Comparison of ENCODE assay signal across 8 cellular contexts in the genomic region with DNA sequence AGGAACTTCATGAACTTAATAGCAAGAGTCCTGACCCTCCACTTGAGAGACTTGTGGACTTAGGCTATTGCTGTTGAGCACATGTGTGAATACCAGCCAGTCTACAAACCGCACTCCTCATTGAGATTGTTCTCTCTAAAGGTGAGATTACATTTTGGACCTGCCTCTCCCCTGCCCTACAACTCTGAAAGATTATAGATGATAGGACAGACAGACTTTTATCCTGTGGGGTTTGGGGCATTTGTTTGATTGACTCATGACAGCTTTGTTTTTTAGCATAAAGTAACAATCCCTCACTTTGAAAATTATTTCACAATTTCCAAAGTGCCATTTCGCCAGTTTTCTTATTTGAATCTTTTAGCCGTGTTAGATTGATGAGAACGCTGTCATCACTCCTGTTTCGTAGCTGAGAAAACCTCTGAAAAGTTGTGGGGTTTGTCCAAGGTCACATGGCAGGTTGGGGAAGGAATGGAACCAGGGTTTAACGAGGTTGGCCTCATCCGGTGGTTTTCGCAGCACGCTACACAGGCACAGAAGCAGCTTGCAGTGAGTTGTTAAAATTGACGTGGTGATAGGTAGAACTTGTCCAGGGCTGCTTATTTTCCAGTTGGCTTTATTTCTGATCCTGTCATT. TPM values are rescaled to one million over a fixed set of nuclear protein-coding genes. Genes with fewer than 3 reads are reported as not detected.
DNase-seq lines count a peak whose midpoint lies in the region; ATAC-seq and TF ChIP-seq lines count a peak whose summit lies in the region.

No MANE protein-coding gene starts in this region.

- peak; percentile 59 to 80 (median 70) for DNase-seq in CD4-positive, alpha-beta T cell
- DNase-seq in OCI-LY7 (ENCODE audit: low spot score): peak; percentile 71
- DNase-seq in dermis blood vessel endothelial cell: no peak
- DNase-seq in NCI-H1092 treated with DMSO at 0.1 percent for 48 hours (lab: John Stamatoyannopoulos, UW): no peak

- H3K4me3 ChIP-seq in OCI-LY7 (ENCODE audit: low read depth, low read length, poor library complexity, severe bottlenecking) (peak overlapping the region; percentile 74), skeletal muscle satellite cell (ENCODE audit: low read length) (no peak overlapping the region)

- ATAC-seq in CD4-positive, alpha-beta T cell (ENCODE audit: poor library complexity): peak; percentile 12
- peak; percentile 34 for ATAC-seq in GM21737 (IDR thresholded peaks at IDR 0.05; ENCODE audit: unreplicated experiment)
- no peak for ATAC-seq in HG03039 (IDR thresholded peaks at IDR 0.05; ENCODE audit: unreplicated experiment)

- CTCF ChIA-PET in CD4-positive, alpha-beta T cell (lab: Charles Lee): interaction anchor here (0.7 to 31.7 kb wide), 7 partner anchors 8 to 127 kb away, joined by 3 to 1090 read pairs (median 6); no protein-coding TSS in a partner anchor
- CTCF ChIA-PET in OCI-LY7 (lab: Charles Lee; ENCODE audit: unreplicated experiment): interaction anchor here (1.1 kb wide), 1 partner anchor 127 kb away, joined by 4 read pairs; no protein-coding TSS in a partner anchor

- intact Hi-C loops in CD4-positive, alpha-beta T cell (cut with DNase I, micrococcal nuclease): loop anchor here (5.0 kb wide), 3 partner anchors 171 to 804 kb away; a partner anchor contains a TSS
- intact Hi-C loops in OCI-LY7 (cut with micrococcal nuclease; ENCODE audit: unreplicated experiment): loop anchor here (2.0 to 10.0 kb wide), 6 partner anchors 43 to 581 kb away; a partner anchor contains a TSS

- peaks cover 86% of the 10 kb centered on the region for H3K4me1 ChIP-seq in OCI-LY7 (ENCODE audit: insufficient read depth, low read length, poor library complexity, severe bottlenecking)
- H3K4me1 ChIP-seq in skeletal muscle satellite cell (ENCODE audit: control insufficient read depth, insufficient read depth, low read length): peaks cover 29% of the 10 kb centered on the region

- H3K27me3 ChIP-seq in CD4-positive, alpha-beta T cell (ENCODE audit: control insufficient read depth, insufficient read depth, low read length): no peaks in the 10 kb centered on the region
- no peaks in the 10 kb centered on the region for H3K27me3 ChIP-seq in skeletal muscle satellite cell (ENCODE audit: control insufficient read depth, insufficient read depth, low read length)

- peaks cover 59% of the 10 kb centered on the region for H3K79me2 ChIP-seq in OCI-LY7 (ENCODE audit: insufficient read depth, low read depth, low read length)

- H3K4me3 Mint-ChIP-seq in CD4-positive, alpha-beta T cell: peak overlapping the region; percentile 95
- H3K4me3 Mint-ChIP-seq in activated naive CD4-positive, alpha-beta T cell treated with anti-CD3 and anti-CD28 coated beads, Interleukin-2, amount 50 U/mL, for 24 hours: peak overlapping the region; percentile 90

- peaks cover 17% of the 10 kb centered on the region; the same call in 1 of the 2 replicates for H3K36me3 ChIP-seq in OCI-LY7 (ENCODE audit: insufficient read depth, low read length)
- H3K36me3 ChIP-seq in skeletal muscle satellite cell (ENCODE audit: insufficient read depth, low read length): no peaks in the 10 kb centered on the region

- H3K9me2 ChIP-seq in OCI-LY7 (ENCODE audit: insufficient read depth, low read length): no peaks in the 10 kb centered on the region

- H3K9me3 Mint-ChIP-seq in CD4-positive, alpha-beta T cell: no peaks in the 10 kb centered on the region
- H3K9me3 Mint-ChIP-seq in activated naive CD4-positive, alpha-beta T cell treated with anti-CD3 and anti-CD28 coated beads, Interleukin-2, amount 50 U/mL, for 24 hours: no peaks in the 10 kb centered on the region

- no peak for TF ChIP-seq CTCF in CD4-positive, alpha-beta T cell (IDR thresholded peaks at IDR 0.05)
- TF ChIP-seq CTCF in OCI-LY7 (conservative IDR thresholded peaks at IDR 0.05; ENCODE audit: low read length): no peak

- H3K4me1 Mint-ChIP-seq in CD4-positive, alpha-beta T cell (ENCODE audit: low read depth): peaks cover 89% of the 10 kb centered on the region
- peaks cover 80% of the 10 kb centered on the region for H3K4me1 Mint-ChIP-seq in activated naive CD4-positive, alpha-beta T cell treated with anti-CD3 and anti-CD28 coated beads, Interleukin-2, amount 50 U/mL, for 24 hours

- H3K27me3 Mint-ChIP-seq in CD4-positive, alpha-beta T cell: no peaks in the 10 kb centered on the region
- H3K27me3 Mint-ChIP-seq in activated naive CD4-positive, alpha-beta T cell treated with anti-CD3 and anti-CD28 coated beads, Interleukin-2, amount 50 U/mL, for 24 hours: no peaks in the 10 kb centered on the region

- H3K27ac ChIP-seq in CD4-positive, alpha-beta T cell (ENCODE audit: low read depth, low read length): peak overlapping the region; percentile 96
- peak overlapping the region; percentile 99 for H3K27ac ChIP-seq in OCI-LY7 (ENCODE audit: low read depth, low read length, poor library complexity, severe bottlenecking)

- H3K27ac Mint-ChIP-seq in CD4-positive, alpha-beta T cell: peak overlapping the region; percentile 98
- H3K27ac Mint-ChIP-seq in activated naive CD4-positive, alpha-beta T cell treated with anti-CD3 and anti-CD28 coated beads, Interleukin-2, amount 50 U/mL, for 24 hours: peak overlapping the region; percentile 99

- H3K9me3 ChIP-seq in CD4-positive, alpha-beta T cell (ENCODE audit: control insufficient read depth, low read length): no peaks in the 10 kb centered on the region
- no peaks in the 10 kb centered on the region for H3K9me3 ChIP-seq in OCI-LY7 (ENCODE audit: low read length)
- H3K9me3 ChIP-seq in skeletal muscle satellite cell (replicated peaks; ENCODE audit: low read length): no peaks in the 10 kb centered on the region

- H4K20me1 ChIP-seq in OCI-LY7 (ENCODE audit: insufficient read depth, low read length): no peaks in the 10 kb centered on the region

- BruUV-seq in OCI-LY7 (replicated peaks; lab: Mats Ljungman, UMichigan): TSS peak; percentile 66

- POLR2A ChIA-PET in CD4-positive, alpha-beta T cell (lab: Charles Lee): interaction anchor here (0.6 to 49.3 kb wide), 12 partner anchors 4 to 1757 kb away, joined by 3 to 1638 read pairs (median 4); a partner anchor contains a TSS
- POLR2A ChIA-PET in OCI-LY7 (lab: Charles Lee): interaction anchor here (0.6 to 2.6 kb wide), 14 partner anchors 12 to 185 kb away, joined by 3 to 7 read pairs (median 3); no protein-coding TSS in a partner anchor

- H3K4me2 ChIP-seq in OCI-LY7 (ENCODE audit: low read length): peak overlapping the region; percentile 97
- H3K4me2 ChIP-seq in skeletal muscle satellite cell (ENCODE audit: low read length): peak overlapping the region; percentile 18

- no peak overlapping the region for H3K9ac ChIP-seq in skeletal muscle satellite cell (ENCODE audit: low read depth, low read length)

- H3K36me3 Mint-ChIP-seq in CD4-positive, alpha-beta T cell (ENCODE audit: low read depth): peaks cover 59% of the 10 kb centered on the region
- peaks cover 2% of the 10 kb centered on the region for H3K36me3 Mint-ChIP-seq in activated naive CD4-positive, alpha-beta T cell treated with anti-CD3 and anti-CD28 coated beads, Interleukin-2, amount 50 U/mL, for 24 hours

- H2AFZ ChIP-seq in OCI-LY7 (ENCODE audit: low read length): peak overlapping the region; percentile 81; the same call in 1 of the 2 replicates

RNA-seq across cellular contexts. Expression of a gene that starts 0.8 kb away (rescaled TPM):
- total RNA-seq in CD4-positive, alpha-beta T cell: 100 to 1,000 TPM; 660 to 678 TPM
- total RNA-seq in OCI-LY7 (2014; rRNA removed; shearing (Covaris generic)): 154 and 206 TPM in 2 replicates
- total RNA-seq in OCI-LY7 (2022) (298 and 324 TPM in 2 replicates), dermis blood vessel endothelial cell (7.7 and 12.9 TPM in 2 replicates)
- 8.4 and 15.5 TPM in 2 replicates for total RNA-seq in skeletal muscle satellite cell (2012; rRNA removed)

Comparison
In these comparisons a context has a peak if more than half of its experiments do, and no peak if none do; other contexts are left out.
1. DNase-seq: peak in CD4-positive, alpha-beta T cell (10 of 10) and OCI-LY7 (single experiment); none in dermis blood vessel endothelial cell (single experiment) and NCI-H1092 treated with DMSO at 0.1 percent for 48 hours (single experiment).
2. RNA of a gene that starts 0.8 kb away (total RNA-seq): 660 to 678 TPM in CD4-positive, alpha-beta T cell and 154 to 324 TPM in OCI-LY7; 7.7 to 12.9 TPM in dermis blood vessel endothelial cell; every median in the first group is over 10 times any median in the second.